ENCODE assay signal across 8 cellular contexts in genomic region chr11:45918331-45918941, GRCh38.
DNase-seq lines count a peak whose midpoint lies in the region; ATAC-seq and TF ChIP-seq lines count a peak whose summit lies in the region.

No MANE protein-coding gene starts in this region.

- peak overlapping the region; percentile 59 for H3K9ac ChIP-seq in rectal smooth muscle tissue (ENCODE audit: low read length)

- H3K27ac ChIP-seq in rectal smooth muscle tissue (ENCODE audit: low read depth, low read length) = peak overlapping the region; percentile 79

- peak; percentile 40 for ATAC-seq in HG02678 (IDR thresholded peaks at IDR 0.05; ENCODE audit: unreplicated experiment)
- ATAC-seq in GM19463 (IDR thresholded peaks at IDR 0.05; ENCODE audit: unreplicated experiment) = no peak

- in situ Hi-C loops in astrocyte of the spinal cord (cut with HindIII; ENCODE audit: low sequenced_read_pairs) = no loop called here

- DNase-seq in GM06990 (ENCODE audit: extremely low read depth, insufficient read length) (peak; percentile 76), NCI-H1694 treated with DMSO at 0.1 percent for 48 hours (lab: John Stamatoyannopoulos, UW) (peak; percentile 49), T-helper 2 cell (peak in 4 of 5 experiments; percentile 36 to 64 (median 50)), astrocyte of the spinal cord (ENCODE audit: low read depth, low spot score) (peak; percentile 64), hippocampal formation (lab: John Stamatoyannopoulos, UW) (peak; percentile 58 to 83)

- H3K36me3 ChIP-seq in GM06990 (ENCODE audit: control insufficient read depth, insufficient read depth, low read length) = peaks cover 18% of the 10 kb centered on the region
- peaks cover 11% of the 10 kb centered on the region for H3K36me3 ChIP-seq in rectal smooth muscle tissue (ENCODE audit: control insufficient read depth, insufficient read depth, low read length)

- TF ChIP-seq CTCF in GM06990 (IDR thresholded peaks at IDR 0.05; ENCODE audit: insufficient read depth, low read length, poor library complexity, severe bottlenecking) (no peak), astrocyte of the spinal cord (IDR thresholded peaks at IDR 0.05; ENCODE audit: low read depth, low read length) (no peak)

- H3K4me3 ChIP-seq in GM06990 (replicated peaks; ENCODE audit: low read depth, low read length) (peak overlapping the region; percentile 99), astrocyte of the spinal cord (ENCODE audit: low read depth, low read length) (peak overlapping the region; percentile 100), rectal smooth muscle tissue (ENCODE audit: low read length) (peak overlapping the region; percentile 99)

- H3K27me3 ChIP-seq in GM06990 (replicated peaks; ENCODE audit: control insufficient read depth, insufficient read depth, low read length) (peaks cover under 1% of the 10 kb centered on the region; the same call in 1 of the 2 replicates), rectal smooth muscle tissue (ENCODE audit: control insufficient read depth, insufficient read depth, low read length) (peaks cover 6% of the 10 kb centered on the region)

- H3K4me1 ChIP-seq in rectal smooth muscle tissue (ENCODE audit: control insufficient read depth, insufficient read depth, low read length) = no peaks in the 10 kb centered on the region
